ENCODE assay signal across 18 cellular contexts in genomic region chr5:131622633-131623032, GRCh38. TPM values are rescaled to one million over a fixed set of nuclear protein-coding genes. Genes with fewer than 3 reads are reported as not detected.
DNase-seq lines count a peak whose midpoint lies in the region; ATAC-seq and TF ChIP-seq lines count a peak whose summit lies in the region.
"Had no signal": no experiment of that assay in that cellular context is flagged by ENCODE, and none has a peak within 500 bp of the region (broad histone marks: within the 10 kb centered on the region; RNA-seq: fewer than 3 reads in every experiment).

No MANE protein-coding gene starts in this region.

- peaks cover 0 to 24% of the 10 kb centered on the region in 2 donors for H3K4me1 ChIP-seq in right atrium auricular region
- peaks cover 4% of the 10 kb centered on the region for H3K4me1 ChIP-seq in suprapubic skin

- H3K9me3 ChIP-seq in right atrium auricular region (no peaks in the 10 kb centered on the region), suprapubic skin (no peaks in the 10 kb centered on the region)
- H3K9me3 ChIP-seq: esophagus squamous epithelium, upper lobe of right lung had no signal

- DNase-seq in left ventricle myocardium superior (no peak), right atrium auricular region (ENCODE audit: low spot score) (no peak), medulla oblongata (ENCODE audit: extremely low spot score) (peak; percentile 95), NCI-H82 treated with DMSO at 0.1 percent for 48 hours (lab: John Stamatoyannopoulos, UW; ENCODE audit: unreplicated experiment) (no peak), suprapubic skin (ENCODE audit: low spot score in 2 of 2) (no peak)
- DNase-seq in stimulated activated CD4-positive, alpha-beta T cell treated with anti-CD3 and anti-CD28 coated beads, Interleukin-15, amount 100 ng/mL, for 24 hours = no peak
- DNase-seq: ACHN; activated CD4-positive, alpha-beta memory T cell treated with anti-CD3 and anti-CD28 coated beads for 36 hours; esophagus squamous epithelium; kidney glomerular epithelial cell; nephron progenitor cell; OCI-M1; stimulated activated CD4-positive, alpha-beta T cell treated with anti-CD3 and anti-CD28 coated beads, Interleukin-12 subunit alpha, Interleukin-12 subunit beta, amount 100 ng/mL, for 4 hours; T-helper 2 cell; upper lobe of right lung had no signal

- H3K36me3 ChIP-seq in right atrium auricular region (no peaks in the 10 kb centered on the region), suprapubic skin (no peaks in the 10 kb centered on the region)
- H3K36me3 ChIP-seq: esophagus squamous epithelium, upper lobe of right lung had no signal

- H3K27ac ChIP-seq in right atrium auricular region (no peak overlapping the region), cingulate gyrus (ENCODE audit: low read depth, low read length) (peak overlapping the region; percentile 95), suprapubic skin (no peak overlapping the region)
- H3K27ac ChIP-seq: esophagus squamous epithelium, HL-60, upper lobe of right lung had no signal

- peak; percentile 39 for ATAC-seq in left ventricle myocardium superior
- ATAC-seq in activated CD4-positive, CD25-positive, alpha-beta regulatory T cell treated with anti-CD3 and anti-CD28 coated beads, Interleukin-2, amount 50 U/mL, for 24 hours = no peak
- ATAC-seq: upper lobe of right lung had no signal

- TF ChIP-seq CTCF in right atrium auricular region (IDR thresholded peaks at IDR 0.05) (no peak), suprapubic skin (IDR thresholded peaks at IDR 0.05) (no peak)

- no peak for TF ChIP-seq EP300 in suprapubic skin (IDR thresholded peaks at IDR 0.05)

- no peak overlapping the region for H3K4me3 ChIP-seq in right atrium auricular region
- H3K4me3 ChIP-seq in suprapubic skin = no peak overlapping the region
- H3K4me3 ChIP-seq: esophagus squamous epithelium, upper lobe of right lung had no signal

- intact Hi-C loops in left ventricle myocardium superior (cut with micrococcal nuclease) = no loop called here

- H3K27me3 ChIP-seq in right atrium auricular region = no peaks in the 10 kb centered on the region
- no peaks in the 10 kb centered on the region for H3K27me3 ChIP-seq in suprapubic skin
- H3K27me3 ChIP-seq: esophagus squamous epithelium, upper lobe of right lung had no signal

- TF ChIP-seq POLR2A in suprapubic skin (IDR thresholded peaks at IDR 0.05) = no peak

- WGBS in suprapubic skin = 61% methylated on average over 2 of the region's 2 CpGs

RNA-seq across cellular contexts. Expression of gene RAPGEF6, which starts 12.4 kb away (rescaled TPM):
- total RNA-seq in left ventricle myocardium superior = 7.8 TPM
- total RNA-seq in right atrium auricular region = 10 to 100 TPM; 10.0 to 14.0 TPM
- total RNA-seq in suprapubic skin = 10 to 100 TPM; 17.8 to 38.3 (median 20.6) TPM
